In genomic region chr6:137602871-137603270, GRCh38 we compare ENCODE assay signal across 30 cellular contexts.
"Had no signal": no experiment of that assay in that cellular context is flagged by ENCODE, and none has a peak within 500 bp of the region (broad histone marks: within the 10 kb centered on the region; RNA-seq: fewer than 3 reads in every experiment).

No MANE protein-coding gene starts in this region.

- H3K36me3 Mint-ChIP-seq: activated CD4-positive, alpha-beta memory T cell treated with anti-CD3 and anti-CD28 coated beads for 36 hours; activated CD8-positive, alpha-beta memory T cell treated with anti-CD3 and anti-CD28 coated beads, Interleukin-2, amount 10 ng/mL, durations not matched to agents 7 days and 5 days; activated naive CD4-positive, alpha-beta T cell treated with anti-CD3 and anti-CD28 coated beads, Interleukin-2, amount 50 U/mL, for 24 hours had no signal

- H3K4me3 ChIP-seq: adrenal gland, body of pancreas, esophagus squamous epithelium, heart left ventricle had no signal

- DNase-seq: activated CD4-positive, alpha-beta memory T cell treated with anti-CD3 and anti-CD28 coated beads for 36 hours; activated CD4-positive, alpha-beta T cell treated with anti-CD3 and anti-CD28 coated beads for 36 hours; activated CD4-positive, alpha-beta T cell treated with anti-CD3 and anti-CD28 coated beads, Interleukin-2, amount 10 ng/mL, durations not matched to agents 24 days and 14 days; activated CD4-positive, CD25-positive, alpha-beta regulatory T cell; activated CD4-positive, CD25-positive, alpha-beta regulatory T cell treated with anti-CD3 and anti-CD28 coated beads, Interleukin-2, amount 50 U/mL, for 72 hours; activated CD8-positive, alpha-beta memory T cell treated with anti-CD3 and anti-CD28 coated beads, Interleukin-2, amount 10 ng/mL, durations not matched to agents 7 days and 5 days; activated CD8-positive, alpha-beta memory T cell treated with anti-CD3 and anti-CD28 coated beads, Interleukin-2, amount 50 U/mL, for 4 hours; activated CD8-positive, alpha-beta T cell treated with anti-CD3 and anti-CD28 coated beads, Interleukin-2, amount 10 ng/mL, durations not matched to agents 7 days and 5 days; activated effector memory CD4-positive, alpha-beta T cell treated with anti-CD3 and anti-CD28 coated beads, Interleukin-2, amount 50 U/mL, for 16 hours; activated naive CD4-positive, alpha-beta T cell treated with anti-CD3 and anti-CD28 coated beads for 36 hours; activated naive CD8-positive, alpha-beta T cell treated with anti-CD3 and anti-CD28 coated beads for 36 hours; activated naive CD8-positive, alpha-beta T cell treated with anti-CD3 and anti-CD28 coated beads, Interleukin-2, amount 50 U/mL, for 24 hours; activated T-cell treated with anti-CD3 and anti-CD28 coated beads, Interleukin-2, amount 50 U/mL, for 1 hour; activated T-cell treated with anti-CD3 and anti-CD28 coated beads, Interleukin-2, amount 50 U/mL, for 48 hours; adrenal gland; amygdala; aorta; body of pancreas; caudate nucleus; cortex of kidney; dermis blood vessel endothelial cell; effector CD4-positive, alpha-beta T cell; effector memory CD8-positive, alpha-beta T cell; esophagus squamous epithelium; heart left ventricle; T-helper 2 cell had no signal

- H3K4me3 Mint-ChIP-seq: activated CD4-positive, alpha-beta memory T cell treated with anti-CD3 and anti-CD28 coated beads for 36 hours; activated CD4-positive, alpha-beta T cell treated with anti-CD3 and anti-CD28 coated beads for 36 hours; activated CD4-positive, alpha-beta T cell treated with anti-CD3 and anti-CD28 coated beads, Interleukin-2, amount 10 ng/mL, durations not matched to agents 24 days and 14 days; activated CD8-positive, alpha-beta memory T cell treated with anti-CD3 and anti-CD28 coated beads, Interleukin-2, amount 10 ng/mL, durations not matched to agents 7 days and 5 days; activated CD8-positive, alpha-beta T cell treated with anti-CD3 and anti-CD28 coated beads, Interleukin-2, amount 10 ng/mL, durations not matched to agents 7 days and 5 days; activated naive CD4-positive, alpha-beta T cell treated with anti-CD3 and anti-CD28 coated beads for 36 hours; activated naive CD4-positive, alpha-beta T cell treated with anti-CD3 and anti-CD28 coated beads, Interleukin-2, amount 50 U/mL, for 24 hours; activated naive CD8-positive, alpha-beta T cell treated with anti-CD3 and anti-CD28 coated beads for 36 hours; activated naive CD8-positive, alpha-beta T cell treated with anti-CD3 and anti-CD28 coated beads, Interleukin-2, amount 50 U/mL, for 24 hours; activated T-helper 1 cell treated with anti-CD3 and anti-CD28 coated beads, Interleukin-12 subunit alpha, Interleukin-12 subunit beta, Interleukin-2, Interleukin-4 antibody, amounts not matched to agents 30 ng/mL and 10 ng/mL and 1 ng/mL, durations not matched to agents 14 hours and 24 hours and 36 hours; effector memory CD8-positive, alpha-beta T cell had no signal

- H3K27ac Mint-ChIP-seq: activated CD4-positive, alpha-beta memory T cell treated with anti-CD3 and anti-CD28 coated beads for 36 hours; activated CD4-positive, alpha-beta T cell treated with anti-CD3 and anti-CD28 coated beads for 36 hours; activated CD4-positive, alpha-beta T cell treated with anti-CD3 and anti-CD28 coated beads, Interleukin-2, amount 10 ng/mL, durations not matched to agents 24 days and 14 days; activated CD8-positive, alpha-beta memory T cell treated with anti-CD3 and anti-CD28 coated beads, Interleukin-2, amount 10 ng/mL, durations not matched to agents 7 days and 5 days; activated CD8-positive, alpha-beta T cell treated with anti-CD3 and anti-CD28 coated beads, Interleukin-2, amount 10 ng/mL, durations not matched to agents 7 days and 5 days; activated naive CD4-positive, alpha-beta T cell treated with anti-CD3 and anti-CD28 coated beads for 36 hours; activated naive CD4-positive, alpha-beta T cell treated with anti-CD3 and anti-CD28 coated beads, Interleukin-2, amount 50 U/mL, for 24 hours; activated naive CD8-positive, alpha-beta T cell treated with anti-CD3 and anti-CD28 coated beads for 36 hours; activated naive CD8-positive, alpha-beta T cell treated with anti-CD3 and anti-CD28 coated beads, Interleukin-2, amount 50 U/mL, for 24 hours; activated T-helper 1 cell treated with anti-CD3 and anti-CD28 coated beads, Interleukin-12 subunit alpha, Interleukin-12 subunit beta, Interleukin-2, Interleukin-4 antibody, amounts not matched to agents 30 ng/mL and 10 ng/mL and 1 ng/mL, durations not matched to agents 14 hours and 24 hours and 36 hours; activated T-helper 2 cell treated with anti-CD3 and anti-CD28 coated beads, Interferon-gamma antibody, Interleukin-2, Interleukin-4, amounts not matched to agents 10 μg/mL and 5 μg/mL and 100 μg/mL, durations not matched to agents 14 hours and 24 hours and 36 hours; effector memory CD8-positive, alpha-beta T cell had no signal

- H3K36me3 ChIP-seq: adrenal gland, esophagus squamous epithelium, heart left ventricle had no signal

- H3K9me3 ChIP-seq: adrenal gland, body of pancreas, esophagus squamous epithelium had no signal

- H3K27me3 ChIP-seq: body of pancreas had no signal

- H3K4me1 Mint-ChIP-seq: activated CD4-positive, alpha-beta T cell treated with anti-CD3 and anti-CD28 coated beads for 36 hours; activated CD4-positive, alpha-beta T cell treated with anti-CD3 and anti-CD28 coated beads, Interleukin-2, amount 10 ng/mL, durations not matched to agents 24 days and 14 days; activated naive CD4-positive, alpha-beta T cell treated with anti-CD3 and anti-CD28 coated beads, Interleukin-2, amount 50 U/mL, for 24 hours; activated naive CD8-positive, alpha-beta T cell treated with anti-CD3 and anti-CD28 coated beads for 36 hours; activated naive CD8-positive, alpha-beta T cell treated with anti-CD3 and anti-CD28 coated beads, Interleukin-2, amount 50 U/mL, for 24 hours had no signal

- H3K9me3 Mint-ChIP-seq: activated CD4-positive, alpha-beta memory T cell treated with anti-CD3 and anti-CD28 coated beads for 36 hours; activated naive CD4-positive, alpha-beta T cell treated with anti-CD3 and anti-CD28 coated beads for 36 hours; activated naive CD4-positive, alpha-beta T cell treated with anti-CD3 and anti-CD28 coated beads, Interleukin-2, amount 50 U/mL, for 24 hours; activated naive CD8-positive, alpha-beta T cell treated with anti-CD3 and anti-CD28 coated beads, Interleukin-2, amount 50 U/mL, for 24 hours; activated T-helper 1 cell treated with anti-CD3 and anti-CD28 coated beads, Interleukin-12 subunit alpha, Interleukin-12 subunit beta, Interleukin-2, Interleukin-4 antibody, amounts not matched to agents 30 ng/mL and 10 ng/mL and 1 ng/mL, durations not matched to agents 14 hours and 24 hours and 36 hours; activated T-helper 2 cell treated with anti-CD3 and anti-CD28 coated beads, Interferon-gamma antibody, Interleukin-2, Interleukin-4, amounts not matched to agents 10 μg/mL and 5 μg/mL and 100 μg/mL, durations not matched to agents 14 hours and 24 hours and 36 hours had no signal

- H3K27ac ChIP-seq: adrenal gland, body of pancreas, epithelial cell of prostate, esophagus squamous epithelium, heart left ventricle had no signal

- H3K4me1 ChIP-seq: adrenal gland, body of pancreas, esophagus squamous epithelium, heart left ventricle had no signal
